1 cellular context compared by ENCODE assay signal in genomic region chrX:2967998-2968909, GRCh38.
TF ChIP-seq lines count a peak whose summit lies in the region.

No MANE protein-coding gene starts in this region.

TF ChIP-seq in GM12878, 131 proteins besides CTCF, POLR2A, EP300 and RAD21:
- no peak for TF ChIP-seq BCLAF1 (IDR thresholded peaks at IDR 0.05)
- TF ChIP-seq YY1 (IDR thresholded peaks at IDR 0.05; ENCODE audit: low read depth, low read length): no peak
- no peak for TF ChIP-seq BRCA1 (IDR thresholded peaks at IDR 0.05; ENCODE audit: low read depth, low read length)
- no peak for TF ChIP-seq HSF1 (IDR thresholded peaks at IDR 0.05; ENCODE audit: low read depth, low read length)
- no peak for TF ChIP-seq ZBTB4 (CRISPR knock-in tag; IDR thresholded peaks at IDR 0.05)
- no peak for TF ChIP-seq CREM (IDR thresholded peaks at IDR 0.05; ENCODE audit: low read depth)
- TF ChIP-seq TCF12 (IDR thresholded peaks at IDR 0.05; ENCODE audit: low read depth, low read length): no peak
- TF ChIP-seq RAD51 (IDR thresholded peaks at IDR 0.05): no peak
- no peak for TF ChIP-seq ESRRA (IDR thresholded peaks at IDR 0.05; ENCODE audit: low read length)
- TF ChIP-seq RUNX3 (IDR thresholded peaks at IDR 0.05; ENCODE audit: low read length): no peak
